ENCODE assay signal across 1 cellular context in the genomic region with DNA sequence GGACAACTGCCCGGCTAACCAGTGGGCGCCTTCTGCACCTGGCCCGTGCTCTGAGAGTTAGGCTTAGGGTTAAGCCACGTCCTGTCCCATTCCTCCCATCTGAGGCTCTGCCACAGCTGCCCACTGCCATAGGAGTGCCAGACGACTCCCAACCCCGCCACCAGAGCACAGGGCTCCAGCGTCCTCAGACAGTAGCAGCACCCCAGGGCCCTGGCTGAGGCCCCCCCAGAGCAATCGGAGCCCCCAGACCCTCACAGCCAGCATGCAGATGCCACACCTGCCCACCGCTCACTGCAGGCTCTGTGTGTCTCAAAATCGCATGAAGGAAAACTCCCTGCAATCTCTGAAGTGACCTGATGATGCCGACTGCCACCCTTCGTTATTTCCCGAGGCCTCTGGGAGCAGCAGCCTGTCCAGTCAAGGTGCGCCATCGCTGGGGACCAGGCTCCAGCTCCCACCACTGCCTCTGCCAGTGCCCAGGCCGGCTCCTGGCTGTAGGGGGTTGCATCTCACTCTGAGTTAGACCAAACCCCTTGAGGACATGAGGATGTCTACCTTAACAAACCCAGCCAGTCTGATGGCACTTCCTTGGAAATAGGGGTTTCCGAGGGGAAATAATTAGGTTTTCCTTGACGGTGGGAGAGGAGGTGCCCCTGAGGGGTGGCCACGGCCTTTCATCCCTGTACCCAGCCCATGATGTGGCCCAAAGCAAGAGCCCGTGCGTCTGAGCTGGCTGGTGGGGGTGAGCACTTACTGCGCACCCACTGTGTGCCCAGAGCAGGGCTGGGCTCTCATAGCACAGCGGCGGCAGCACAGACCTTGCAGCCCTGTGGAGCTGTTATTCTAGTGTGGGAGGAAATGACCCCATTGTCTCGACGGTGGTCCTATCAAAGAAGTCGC.
TF ChIP-seq lines count a peak whose summit lies in the region.

No MANE protein-coding gene starts in this region.

TF ChIP-seq in HepG2, 621 proteins besides CTCF, POLR2A, EP300 and RAD21:
- TF ChIP-seq MZF1 (CRISPR knock-in tag; IDR thresholded peaks at IDR 0.05; ENCODE audit: borderline replicate concordance) (no peak), EZH2 (conservative IDR thresholded peaks at IDR 0.05; ENCODE audit: low read depth, low read length) (0 out of 2 replicates have a peak, but pooled peaks have one; percentile 42)
